Comparison of ENCODE assay signal across 36 cellular contexts in the genomic region with DNA sequence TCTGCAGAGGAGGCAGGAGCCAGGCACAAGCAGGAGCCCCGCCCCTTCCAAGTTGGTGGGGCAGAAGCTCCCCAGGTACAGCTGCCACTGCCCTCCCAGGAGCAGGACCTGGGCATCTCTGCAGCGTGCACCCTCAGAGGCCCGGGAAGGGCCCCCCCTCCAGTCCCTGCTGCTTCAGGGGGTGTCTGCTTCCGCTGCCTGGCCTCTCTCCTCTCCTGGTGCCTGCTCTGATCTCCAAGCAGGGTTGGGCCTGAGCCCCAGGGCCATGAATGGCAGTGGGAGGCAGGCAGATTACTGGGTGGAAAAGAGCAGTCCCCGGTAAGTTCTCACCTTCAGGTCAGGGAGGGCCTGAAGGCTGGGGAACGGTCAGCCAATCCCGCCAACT. TPM values are rescaled to one million over a fixed set of nuclear protein-coding genes. Genes with fewer than 3 reads are reported as not detected.
"Had no signal": no experiment of that assay in that cellular context is flagged by ENCODE, and none has a peak within 500 bp of the region (broad histone marks: within the 10 kb centered on the region; RNA-seq: fewer than 3 reads in every experiment).

No MANE protein-coding gene starts in this region.

- H3K27ac Mint-ChIP-seq: naive thymus-derived CD8-positive, alpha-beta T cell; natural killer cell treated with Interleukin-12 subunit alpha and Interleukin-12 subunit beta and Interleukin-15 and Interleukin-18, amount 100 ng/mL, for 72 hours; nephron progenitor cell; stimulated activated effector memory CD8-positive, alpha-beta T cell treated with anti-CD3 and anti-CD28 coated beads, Interleukin-12 subunit alpha, Interleukin-12 subunit beta, amount 100 ng/mL, for 72 hours; stimulated activated naive B cell treated with anti-CD40 and anti-IgM and Interleukin-4, amounts not matched to agents 10 μg/mL and 1 μg/mL and 100 μg/mL, for 72 hours; stimulated activated naive CD8-positive, alpha-beta T cell treated with anti-CD3 and anti-CD28 coated beads, Interleukin-15, Interleukin-2, amounts not matched to agents 100 ng/mL and 50 ng/mL, for 24 hours had no signal

- H3K9me3 Mint-ChIP-seq: natural killer cell treated with Interleukin-12 subunit alpha and Interleukin-12 subunit beta and Interleukin-15 and Interleukin-18, amount 100 ng/mL, for 72 hours; nephron progenitor cell; neural crest cell; stimulated activated effector memory CD8-positive, alpha-beta T cell treated with anti-CD3 and anti-CD28 coated beads, Interleukin-12 subunit alpha, Interleukin-12 subunit beta, amount 100 ng/mL, for 72 hours; stimulated activated naive B cell treated with anti-CD40 and anti-IgM and Interleukin-4, amounts not matched to agents 10 μg/mL and 1 μg/mL and 100 μg/mL, for 72 hours; stimulated activated naive CD8-positive, alpha-beta T cell treated with anti-CD3 and anti-CD28 coated beads, Interleukin-15, Interleukin-2, amounts not matched to agents 100 ng/mL and 50 ng/mL, for 24 hours had no signal

- H3K9me3 ChIP-seq: neutrophil, pancreas, prostate gland, right atrium auricular region, spleen, stomach, thoracic aorta, thyroid gland, tibial nerve, upper lobe of left lung, vagina had no signal

- H3K36me3 ChIP-seq: neutrophil, pancreas, prostate gland, right atrium auricular region, spleen, stomach, thoracic aorta, thyroid gland, tibial nerve, upper lobe of left lung, vagina had no signal

- H3K36me3 Mint-ChIP-seq: natural killer cell treated with Interleukin-12 subunit alpha and Interleukin-12 subunit beta and Interleukin-15 and Interleukin-18, amount 100 ng/mL, for 72 hours; stimulated activated effector memory CD8-positive, alpha-beta T cell treated with anti-CD3 and anti-CD28 coated beads, Interleukin-12 subunit alpha, Interleukin-12 subunit beta, amount 100 ng/mL, for 72 hours; stimulated activated naive B cell treated with anti-CD40 and anti-IgM and Interleukin-4, amounts not matched to agents 10 μg/mL and 1 μg/mL and 100 μg/mL, for 72 hours had no signal

- H3K4me1 Mint-ChIP-seq: naive thymus-derived CD8-positive, alpha-beta T cell; nephron progenitor cell; neural crest cell; stimulated activated effector memory CD8-positive, alpha-beta T cell treated with anti-CD3 and anti-CD28 coated beads, Interleukin-12 subunit alpha, Interleukin-12 subunit beta, amount 100 ng/mL, for 72 hours; stimulated activated naive B cell treated with anti-CD40 and anti-IgM and Interleukin-4, amounts not matched to agents 10 μg/mL and 1 μg/mL and 100 μg/mL, for 72 hours had no signal

- H3K4me1 ChIP-seq: pancreas, prostate gland, right atrium auricular region, spleen, stomach, thyroid gland, tibial nerve, upper lobe of left lung, vagina had no signal

- H3K4me3 Mint-ChIP-seq: naive thymus-derived CD8-positive, alpha-beta T cell; natural killer cell treated with Interleukin-12 subunit alpha and Interleukin-12 subunit beta and Interleukin-15 and Interleukin-18, amount 100 ng/mL, for 72 hours; nephron progenitor cell; neural crest cell; stimulated activated effector memory CD8-positive, alpha-beta T cell treated with anti-CD3 and anti-CD28 coated beads, Interleukin-12 subunit alpha, Interleukin-12 subunit beta, amount 100 ng/mL, for 72 hours; stimulated activated naive B cell treated with anti-CD40 and anti-IgM and Interleukin-4, amounts not matched to agents 10 μg/mL and 1 μg/mL and 100 μg/mL, for 72 hours; stimulated activated naive CD8-positive, alpha-beta T cell treated with anti-CD3 and anti-CD28 coated beads, Interleukin-15, Interleukin-2, amounts not matched to agents 100 ng/mL and 50 ng/mL, for 24 hours had no signal

- ATAC-seq: sciatic nerve; stimulated activated effector memory CD8-positive, alpha-beta T cell treated with anti-CD3 and anti-CD28 coated beads, Interleukin-12 subunit alpha, Interleukin-12 subunit beta, amount 100 ng/mL, for 72 hours; stimulated activated naive B cell treated with anti-CD40 and anti-IgM and Interleukin-4, amounts not matched to agents 10 μg/mL and 1 μg/mL and 100 μg/mL, for 72 hours had no signal

- H3K4me3 ChIP-seq: pancreas, prostate gland, right atrium auricular region, skin epidermis, smooth muscle cell, spleen, stomach, thoracic aorta, thyroid gland, tibial nerve, upper lobe of left lung, vagina had no signal

- DNase-seq: naive thymus-derived CD8-positive, alpha-beta T cell; nephron progenitor cell; nucleus accumbens; pancreas; retina; spleen; stimulated activated CD4-positive, alpha-beta T cell treated with anti-CD3 and anti-CD28 coated beads, Interleukin-12 subunit alpha, Interleukin-12 subunit beta, amount 100 ng/mL, for 4 hours; stimulated activated CD4-positive, alpha-beta T cell treated with anti-CD3 and anti-CD28 coated beads, Interleukin-1b, Interleukin-23, amount 100 ng/mL, for 48 hours; stimulated activated CD4-positive, alpha-beta T cell treated with anti-CD3 and anti-CD28 coated beads, Interleukin-2, amount 100 ng/mL, for 48 hours; stimulated activated CD4-positive, alpha-beta T cell treated with anti-CD3 and anti-CD28 coated beads, Interleukin-4, amount 100 ng/mL, for 24 hours; stimulated activated naive B cell treated with anti-CD40 and anti-IgM and Interleukin-4, amounts not matched to agents 10 μg/mL and 1 μg/mL and 100 μg/mL, for 72 hours; stimulated activated naive CD4-positive, alpha-beta T cell treated with Interleukin-2 at 50 U/mL for 16 hours; stomach; thyroid gland; trophoblast cell had no signal

RNA-seq across cellular contexts. Expression of gene KRT76, which starts 35.0 kb away (rescaled TPM):
- total RNA-seq: naive thymus-derived CD8-positive, alpha-beta T cell; natural killer cell treated with Interleukin-12 subunit alpha and Interleukin-12 subunit beta and Interleukin-15 and Interleukin-18, amount 100 ng/mL, for 72 hours; neural crest cell; omental fat pad; osteocyte; pancreas; posterior vena cava; prostate gland; pulmonary artery endothelial cell; right atrium auricular region; sciatic nerve; smooth muscle cell; spleen; stomach; subcutaneous adipose tissue; temporal lobe; thoracic aorta; thyroid gland; tibial nerve; upper lobe of left lung; ureter; vagina had no signal

RNA-seq across cellular contexts. Expression of gene KRT77, which starts 38.9 kb away (rescaled TPM):
- total RNA-seq: naive thymus-derived CD8-positive, alpha-beta T cell; natural killer cell treated with Interleukin-12 subunit alpha and Interleukin-12 subunit beta and Interleukin-15 and Interleukin-18, amount 100 ng/mL, for 72 hours; neural crest cell; omental fat pad; osteocyte; pancreas; posterior vena cava; pulmonary artery endothelial cell; right atrium auricular region; sciatic nerve; spleen; stomach; thyroid gland; tibial nerve; upper lobe of left lung; ureter had no signal

RNA-seq across cellular contexts. Expression of gene KRT3, which starts 53.7 kb away (rescaled TPM):
- total RNA-seq: naive thymus-derived CD8-positive, alpha-beta T cell; natural killer cell treated with Interleukin-12 subunit alpha and Interleukin-12 subunit beta and Interleukin-15 and Interleukin-18, amount 100 ng/mL, for 72 hours; neural crest cell; omental fat pad; osteocyte; pancreas; posterior vena cava; prostate gland; pulmonary artery endothelial cell; right atrium auricular region; sciatic nerve; smooth muscle cell; spleen; stomach; subcutaneous adipose tissue; temporal lobe; thoracic aorta; thyroid gland; tibial nerve; upper lobe of left lung; ureter; vagina had no signal
